In the genomic region with DNA sequence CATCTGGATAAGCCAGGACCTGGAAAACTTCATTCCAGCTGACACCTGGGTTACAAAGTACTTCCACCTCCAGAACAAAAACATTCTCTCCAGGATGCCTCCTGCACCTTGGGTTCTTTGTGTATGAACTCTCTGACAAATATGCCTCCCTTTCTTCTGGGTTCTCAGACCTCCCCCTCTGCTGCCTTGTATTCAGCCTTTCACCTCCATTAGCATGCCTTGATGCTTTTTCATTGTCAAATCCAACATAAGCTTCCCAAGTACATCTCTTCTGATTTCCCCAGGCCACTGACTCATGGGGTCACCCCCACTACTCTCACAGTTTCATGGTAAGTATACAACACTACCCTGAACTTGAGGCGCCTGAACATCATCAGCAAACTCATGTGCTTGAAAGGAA, we compare ENCODE assay signal across 15 cellular contexts.
"Had no signal": no experiment of that assay in that cellular context is flagged by ENCODE, and none has a peak within 500 bp of the region (broad histone marks: within the 10 kb centered on the region; RNA-seq: fewer than 3 reads in every experiment).

No MANE protein-coding gene starts in this region.

- H3K9me3 Mint-ChIP-seq: activated CD4-positive, alpha-beta T cell treated with anti-CD3 and anti-CD28 coated beads, Interleukin-2, amount 10 ng/mL, durations not matched to agents 24 days and 14 days had no signal

- H3K27ac ChIP-seq: upper lobe of right lung had no signal

- H3K36me3 Mint-ChIP-seq: T-cell had no signal

- H3K4me3 ChIP-seq: sigmoid colon, upper lobe of right lung had no signal

- H3K27ac Mint-ChIP-seq: activated B cell treated with CpG ODN at 0.5 μM for 24 hours; activated CD4-positive, alpha-beta T cell treated with anti-CD3 and anti-CD28 coated beads, Interleukin-2, amount 10 ng/mL, durations not matched to agents 24 days and 14 days; activated naive CD8-positive, alpha-beta T cell treated with anti-CD3 and anti-CD28 coated beads, Interleukin-2, amount 50 U/mL, for 24 hours; natural killer cell; T-cell had no signal

- ATAC-seq: activated naive CD8-positive, alpha-beta T cell treated with anti-CD3 and anti-CD28 coated beads, Interleukin-2, amount 50 U/mL, for 24 hours; natural killer cell; T-cell had no signal

- H3K4me1 ChIP-seq: upper lobe of right lung had no signal

- H3K36me3 ChIP-seq: sigmoid colon, upper lobe of right lung had no signal

- H3K27me3 ChIP-seq: sigmoid colon, upper lobe of right lung had no signal

- H3K4me3 Mint-ChIP-seq: activated B cell treated with CpG ODN at 0.5 μM for 24 hours; activated CD4-positive, alpha-beta T cell treated with anti-CD3 and anti-CD28 coated beads, Interleukin-2, amount 10 ng/mL, durations not matched to agents 24 days and 14 days; activated naive CD8-positive, alpha-beta T cell treated with anti-CD3 and anti-CD28 coated beads, Interleukin-2, amount 50 U/mL, for 24 hours; immature natural killer cell; natural killer cell; T-cell had no signal

- FAIRE-seq: astrocyte had no signal

- DNase-seq: activated B cell treated with CpG ODN at 0.5 μM for 24 hours; activated CD4-positive, alpha-beta T cell treated with anti-CD3 and anti-CD28 coated beads, Interleukin-2, amount 10 ng/mL, durations not matched to agents 24 days and 14 days; activated naive CD4-positive, alpha-beta T cell treated with Interleukin-2 at 50 U/mL for 16 hours; activated naive CD8-positive, alpha-beta T cell treated with anti-CD3 and anti-CD28 coated beads, Interleukin-2, amount 50 U/mL, for 24 hours; foreskin melanocyte; immature natural killer cell; natural killer cell; occipital lobe; sigmoid colon; stimulated activated CD4-positive, alpha-beta T cell treated with anti-CD3 and anti-CD28 coated beads, Interleukin-12 subunit alpha, Interleukin-12 subunit beta, amount 100 ng/mL, for 4 hours; stimulated activated CD4-positive, alpha-beta T cell treated with anti-CD3 and anti-CD28 coated beads, Interleukin-2, amount 100 ng/mL, for 48 hours; stimulated activated naive CD4-positive, alpha-beta T cell treated with Interleukin-2 at 50 U/mL for 16 hours; T-cell; upper lobe of right lung had no signal

- H3K4me1 Mint-ChIP-seq: activated B cell treated with CpG ODN at 0.5 μM for 24 hours; activated naive CD8-positive, alpha-beta T cell treated with anti-CD3 and anti-CD28 coated beads, Interleukin-2, amount 50 U/mL, for 24 hours; immature natural killer cell; natural killer cell; T-cell had no signal
